ENCODE assay signal across 1 cellular context in genomic region chr13:66139701-66140100, GRCh38.
TF ChIP-seq lines count a peak whose summit lies in the region.

No MANE protein-coding gene starts in this region.

TF ChIP-seq in GM12878, 131 proteins besides CTCF, POLR2A, EP300 and RAD21 (continued from another document):
- no peak for TF ChIP-seq MLLT1 (IDR thresholded peaks at IDR 0.05)
